8 cellular contexts compared by ENCODE assay signal in genomic region chr4:2935762-2936743, GRCh38. TPM values are rescaled to one million over a fixed set of nuclear protein-coding genes. Genes with fewer than 3 reads are reported as not detected.
DNase-seq lines count a peak whose midpoint lies in the region; ATAC-seq and TF ChIP-seq lines count a peak whose summit lies in the region.

No MANE protein-coding gene starts in this region.

- H3K36me3 Mint-ChIP-seq in WTC11, result peaks cover 31% of the 10 kb centered on the region

- no peaks in the 10 kb centered on the region for H3K9me3 Mint-ChIP-seq in WTC11

- TF ChIP-seq CTCF in WTC11 (IDR thresholded peaks at IDR 0.05) (no peak), neural cell (IDR thresholded peaks at IDR 0.05; ENCODE audit: poor library complexity, severe bottlenecking) (no peak), vagina (IDR thresholded peaks at IDR 0.05) (no peak)

- no peaks in the 10 kb centered on the region for H3K27me3 Mint-ChIP-seq in WTC11 (ENCODE audit: low read depth)

- peak overlapping the region; percentile 85 for H3K9ac ChIP-seq in neural cell (ENCODE audit: low read length)

- H3K4me2 ChIP-seq in neural cell (ENCODE audit: low read length), result peak overlapping the region; percentile 92

- TF ChIP-seq EP300 in neural cell (conservative IDR thresholded peaks at IDR 0.05; ENCODE audit: poor library complexity, severe bottlenecking), result no peak

- H3K4me1 Mint-ChIP-seq in WTC11, result peaks cover 26% of the 10 kb centered on the region

- H3K27ac Mint-ChIP-seq in WTC11, result peak overlapping the region; percentile 51; the same call in 1 of the 2 replicates

- H3K36me3 ChIP-seq in neural cell (ENCODE audit: insufficient read depth, low read length) (no peaks in the 10 kb centered on the region), vagina (peaks cover 0 to 35% of the 10 kb centered on the region in 2 donors)

- peak overlapping the region; percentile 80 for H3K4me3 Mint-ChIP-seq in WTC11

- ATAC-seq in WTC11 (no peak), GM21528 (IDR thresholded peaks at IDR 0.05; ENCODE audit: low FRiP score, unreplicated experiment) (no peak)

- H2AFZ ChIP-seq in neural cell (ENCODE audit: low read depth, low read length), result no peak overlapping the region

- intact Hi-C loops in vagina (cut with DNase I), result loop anchor here (10.0 kb wide), 1 partner anchor 181 kb away; the partner anchor contains the start of gene TNIP2

- no peaks in the 10 kb centered on the region for H3K9me2 ChIP-seq in neural cell (ENCODE audit: insufficient read depth, low read length)

- peaks cover 14% of the 10 kb centered on the region for H3K79me2 ChIP-seq in neural cell (replicated peaks; ENCODE audit: insufficient read depth, low read length)

- no peaks in the 10 kb centered on the region for H4K20me1 ChIP-seq in neural cell (ENCODE audit: insufficient read depth)

- H3F3A ChIP-seq in neural cell (ENCODE audit: insufficient read depth, low read length, poor library complexity, severe bottlenecking), result no peaks in the 10 kb centered on the region

- H3K9me3 ChIP-seq in neural cell (ENCODE audit: low read length) (no peaks in the 10 kb centered on the region), vagina (no peaks in the 10 kb centered on the region)

- peaks cover 46% of the 10 kb centered on the region for H3K4me1 ChIP-seq in vagina

- no peak overlapping the region for H3K27ac ChIP-seq in neural cell (ENCODE audit: low read length)
- H3K27ac ChIP-seq in vagina, result peak overlapping the region; percentile 87

- POLR2A ChIA-PET in WTC11 (lab: Charles Lee), result interaction anchor here (1.0 to 1.2 kb wide), 2 partner anchors 9 to 75 kb away, joined by 3 read pairs; no protein-coding TSS in a partner anchor

- H3K27me3 ChIP-seq in neural cell (ENCODE audit: insufficient read depth, low read depth, low read length) (no peaks in the 10 kb centered on the region), vagina (no peaks in the 10 kb centered on the region)

- H3K4me3 ChIP-seq in neural cell (ENCODE audit: low read length) (peak overlapping the region; percentile 99), vagina (peak overlapping the region; percentile 81 to 93)

- CTCF ChIA-PET in WTC11 (lab: Charles Lee), result interaction anchor here (0.8 to 2.3 kb wide), 6 partner anchors 13 to 494 kb away, joined by 3 to 11 read pairs (median 6); no protein-coding TSS in a partner anchor

- DNase-seq in activated gamma-delta T cell treated with Interleukin-2 at 50 U/mL for 16 hours, result peak; percentile 48
- no peak for DNase-seq in activated gamma-delta T cell (lab: John Stamatoyannopoulos, UW)
- no peak for DNase-seq in WTC11 (ENCODE audit: low spot score)
- DNase-seq in effector CD4-positive, alpha-beta T cell, result peak; percentile 56
- DNase-seq in vagina (ENCODE audit: extremely low spot score in 2 of 2), result peak in 1 of 2 donors; percentile 88
- DNase-seq in SK-N-DZ (ENCODE audit: low spot score), result no peak

- TF ChIP-seq POLR2A in vagina (IDR thresholded peaks at IDR 0.05), result no peak

- TF ChIP-seq RAD21 in neural cell (conservative IDR thresholded peaks at IDR 0.05), result no peak

TF ChIP-seq in WTC11, 78 proteins besides CTCF, POLR2A, EP300 and RAD21 (continues in another document):
- no peak for TF ChIP-seq AR (CRISPR knock-in tag; IDR thresholded peaks at IDR 0.05)

TF ChIP-seq in neural cell, 6 proteins besides CTCF, POLR2A, EP300 and RAD21:
- TF ChIP-seq TAF1 (IDR thresholded peaks at IDR 0.05; ENCODE audit: low read depth) (no peak), MXI1 (conservative IDR thresholded peaks at IDR 0.05; ENCODE audit: poor library complexity, severe bottlenecking) (no peak), REST (IDR thresholded peaks at IDR 0.05; ENCODE audit: borderline replicate concordance) (no peak), EZH2 (IDR thresholded peaks at IDR 0.05; ENCODE audit: borderline replicate concordance, insufficient read depth, low read length, poor library complexity, severe bottlenecking) (no peak), SMC3 (conservative IDR thresholded peaks at IDR 0.05; ENCODE audit: poor library complexity) (no peak), POLR2AphosphoS5 (IDR thresholded peaks at IDR 0.05) (no peak)

RNA-seq across cellular contexts. Expression of gene NOP14, which starts 27.2 kb away (rescaled TPM):
- total RNA-seq in WTC11 (2021) (33.9 to 39.1 TPM (median 35.7 TPM) in 3 replicates), vagina (18.9 TPM)
- polyA plus RNA-seq in neural cell, result 5.5 and 6.3 TPM in 2 replicates
- polyA minus RNA-seq in neural cell, result 11.2 and 13.4 TPM in 2 replicates
- 15.0 and 18.6 TPM in 2 replicates for polyA plus RNA-seq in SK-N-DZ (2014; cell fraction: cytosol; rRNA removed)
- 16.9 and 19.7 TPM in 2 replicates for polyA plus RNA-seq in SK-N-DZ (2014; cell fraction: nucleus; rRNA removed)

RNA-seq across cellular contexts. Expression of gene GRK4, which starts 27.3 kb away (rescaled TPM):
- total RNA-seq in WTC11 (2021) (1.4 to 3.5 TPM (median 1.6 TPM) in 3 replicates), vagina (2.7 TPM)
- 17.4 and 21.3 TPM in 2 replicates for polyA plus RNA-seq in neural cell
- 29.5 and 32.9 TPM in 2 replicates for polyA minus RNA-seq in neural cell
- polyA plus RNA-seq in SK-N-DZ (2014; cell fraction: cytosol; rRNA removed), result 8.1 and 10.0 TPM in 2 replicates
- 6.7 and 7.3 TPM in 2 replicates for polyA plus RNA-seq in SK-N-DZ (2014; cell fraction: nucleus; rRNA removed)

Comparison
In these comparisons a context has a peak if more than half of its experiments do, and no peak if none do; other contexts are left out.
1. DNase-seq: peak in activated gamma-delta T cell treated with Interleukin-2 at 50 U/mL for 16 hours (single experiment) and effector CD4-positive, alpha-beta T cell (single experiment); none in activated gamma-delta T cell (single experiment), WTC11 (single experiment) and SK-N-DZ (single experiment).